Comparison of ENCODE assay signal across 25 cellular contexts in genomic region chr10:121106607-121107006, GRCh38.
"Had no signal": no experiment of that assay in that cellular context is flagged by ENCODE, and none has a peak within 500 bp of the region (broad histone marks: within the 10 kb centered on the region; RNA-seq: fewer than 3 reads in every experiment).

No MANE protein-coding gene starts in this region.

- H3K4me3 ChIP-seq: coronary artery, dorsolateral prefrontal cortex had no signal

- H3K27me3 ChIP-seq: brain microvascular endothelial cell had no signal

- H3K36me3 ChIP-seq: brain microvascular endothelial cell had no signal

- ATAC-seq: activated CD4-positive, alpha-beta T cell treated with anti-CD3 and anti-CD28 coated beads for 36 hours; activated T-cell treated with anti-CD3 and anti-CD28 coated beads, Interleukin-2, amount 50 U/mL, for 4 hours; activated T-helper 17 cell treated with anti-CD3 and anti-CD28 coated beads, Interleukin-2, amount 50 U/mL, for 72 hours; esophagus mucosa had no signal

- H3K4me3 Mint-ChIP-seq: activated CD4-positive, alpha-beta memory T cell treated with anti-CD3 and anti-CD28 coated beads, Interleukin-2, amount 10 ng/mL, durations not matched to agents 7 days and 5 days; activated CD4-positive, alpha-beta T cell treated with anti-CD3 and anti-CD28 coated beads for 36 hours; activated CD4-positive, alpha-beta T cell treated with anti-CD3 and anti-CD28 coated beads, Interleukin-2, amount 10 ng/mL, durations not matched to agents 7 days and 5 days; activated naive CD8-positive, alpha-beta T cell; activated T-cell treated with anti-CD3 and anti-CD28 coated beads, Interleukin-2, amount 50 U/mL, for 4 hours; activated T-helper 17 cell treated with anti-CD3 and anti-CD28 coated beads, Interleukin-2, amount 50 U/mL, for 72 hours; central memory CD8-positive, alpha-beta T cell; dendritic cell treated with granulocyte-macrophage colony-stimulating factor and Interleukin-4, amounts not matched to agents 40 ng/mL and 50 ng/mL, for 4 days; endodermal cell had no signal

- H3K4me1 Mint-ChIP-seq: activated CD4-positive, alpha-beta memory T cell treated with anti-CD3 and anti-CD28 coated beads, Interleukin-2, amount 10 ng/mL, durations not matched to agents 7 days and 5 days; activated CD4-positive, alpha-beta T cell treated with anti-CD3 and anti-CD28 coated beads for 36 hours; activated CD4-positive, alpha-beta T cell treated with anti-CD3 and anti-CD28 coated beads, Interleukin-2, amount 10 ng/mL, durations not matched to agents 7 days and 5 days; activated T-helper 17 cell treated with anti-CD3 and anti-CD28 coated beads, Interleukin-2, amount 50 U/mL, for 72 hours; central memory CD8-positive, alpha-beta T cell had no signal

- H3K36me3 Mint-ChIP-seq: activated naive CD8-positive, alpha-beta T cell had no signal

- H3K27ac Mint-ChIP-seq: activated CD4-positive, alpha-beta memory T cell treated with anti-CD3 and anti-CD28 coated beads, Interleukin-2, amount 10 ng/mL, durations not matched to agents 7 days and 5 days; activated CD4-positive, alpha-beta T cell treated with anti-CD3 and anti-CD28 coated beads for 36 hours; activated CD4-positive, alpha-beta T cell treated with anti-CD3 and anti-CD28 coated beads, Interleukin-2, amount 10 ng/mL, durations not matched to agents 7 days and 5 days; activated naive CD8-positive, alpha-beta T cell; activated T-helper 17 cell treated with anti-CD3 and anti-CD28 coated beads, Interleukin-2, amount 50 U/mL, for 72 hours; dendritic cell treated with granulocyte-macrophage colony-stimulating factor and Interleukin-4, amounts not matched to agents 40 ng/mL and 50 ng/mL, for 4 days; endodermal cell had no signal

- DNase-seq: activated CD4-positive, alpha-beta memory T cell treated with anti-CD3 and anti-CD28 coated beads, Interleukin-2, amount 10 ng/mL, durations not matched to agents 7 days and 5 days; activated CD4-positive, alpha-beta T cell treated with anti-CD3 and anti-CD28 coated beads for 36 hours; activated CD4-positive, alpha-beta T cell treated with anti-CD3 and anti-CD28 coated beads, Interleukin-2, amount 10 ng/mL, durations not matched to agents 7 days and 5 days; activated CD4-positive, alpha-beta T cell treated with anti-CD3 and anti-CD28 coated beads, Interleukin-2, amount 50 U/mL, for 4 hours; activated CD4-positive, CD25-positive, alpha-beta regulatory T cell; activated CD4-positive, CD25-positive, alpha-beta regulatory T cell treated with anti-CD3 and anti-CD28 coated beads, Interleukin-2, amount 50 U/mL, for 72 hours; activated effector memory CD4-positive, alpha-beta T cell treated with Interleukin-2 at 50 U/mL for 16 hours; activated gamma-delta T cell treated with Interleukin-2 at 50 U/mL for 16 hours; activated naive CD4-positive, alpha-beta T cell treated with anti-CD3 and anti-CD28 coated beads, Interleukin-2, amount 50 U/mL, for 16 hours; activated naive CD4-positive, alpha-beta T cell treated with Interleukin-2 at 50 U/mL for 16 hours; activated T-cell treated with anti-CD3 and anti-CD28 coated beads, Interleukin-2, amount 50 U/mL, for 4 hours; amniotic stem cell; brain microvascular endothelial cell; dorsolateral prefrontal cortex; effector memory CD4-positive, alpha-beta T cell; endodermal cell; foreskin fibroblast; glutamatergic neuron; T-helper 2 cell had no signal

- H3K27me3 Mint-ChIP-seq: activated CD4-positive, alpha-beta memory T cell treated with anti-CD3 and anti-CD28 coated beads, Interleukin-2, amount 10 ng/mL, durations not matched to agents 7 days and 5 days; activated CD4-positive, alpha-beta T cell treated with anti-CD3 and anti-CD28 coated beads, Interleukin-2, amount 10 ng/mL, durations not matched to agents 7 days and 5 days; activated T-helper 17 cell treated with anti-CD3 and anti-CD28 coated beads, Interleukin-2, amount 50 U/mL, for 72 hours; central memory CD8-positive, alpha-beta T cell; dendritic cell treated with granulocyte-macrophage colony-stimulating factor and Interleukin-4, amounts not matched to agents 40 ng/mL and 50 ng/mL, for 4 days had no signal

- H3K27ac ChIP-seq: brain microvascular endothelial cell, coronary artery had no signal

- H3K9me3 Mint-ChIP-seq: activated CD4-positive, alpha-beta memory T cell treated with anti-CD3 and anti-CD28 coated beads, Interleukin-2, amount 10 ng/mL, durations not matched to agents 7 days and 5 days; activated T-cell treated with anti-CD3 and anti-CD28 coated beads, Interleukin-2, amount 50 U/mL, for 4 hours; activated T-helper 17 cell treated with anti-CD3 and anti-CD28 coated beads, Interleukin-2, amount 50 U/mL, for 72 hours; central memory CD8-positive, alpha-beta T cell; dendritic cell treated with granulocyte-macrophage colony-stimulating factor and Interleukin-4, amounts not matched to agents 40 ng/mL and 50 ng/mL, for 4 days; endodermal cell had no signal
